9 cellular contexts compared by ENCODE assay signal in the genomic region with DNA sequence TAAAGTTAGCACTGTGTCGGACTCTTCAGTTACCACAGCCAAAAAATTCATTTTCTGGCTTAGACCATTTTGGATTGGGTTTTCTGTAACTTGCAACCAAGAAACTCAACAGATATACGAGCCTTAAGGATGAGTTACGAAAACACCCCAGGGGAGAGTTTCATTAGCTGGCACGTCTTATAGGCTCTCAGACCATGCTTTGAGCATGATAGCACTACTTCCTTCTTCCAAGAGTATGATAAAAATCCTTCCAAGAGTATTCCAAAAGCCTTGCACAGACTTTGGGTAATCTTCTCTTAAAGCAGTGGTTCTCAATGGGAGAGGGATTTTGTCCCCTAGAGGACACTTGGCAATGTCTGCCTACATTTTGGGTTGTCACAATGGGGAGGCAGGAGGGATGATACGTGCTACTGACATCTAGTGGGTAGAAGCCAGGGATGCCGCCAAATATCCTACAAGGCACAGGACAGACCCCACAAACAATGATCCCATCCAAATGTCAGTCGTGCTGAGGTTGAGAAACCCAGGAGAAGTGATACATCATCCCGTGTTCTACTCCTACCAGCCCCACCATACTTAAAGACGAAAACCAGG.
DNase-seq lines count a peak whose midpoint lies in the region; ATAC-seq, FAIRE-seq and TF ChIP-seq lines count a peak whose summit lies in the region.
"Had no signal": no experiment of that assay in that cellular context is flagged by ENCODE, and none has a peak within 500 bp of the region (broad histone marks: within the 10 kb centered on the region; RNA-seq: fewer than 3 reads in every experiment).

No MANE protein-coding gene starts in this region.

- no peaks in the 10 kb centered on the region for H3K27me3 ChIP-seq in HepG2 (ENCODE audit: control insufficient read depth in 1 of 2, insufficient read depth in 2 of 2, low read length in 2 of 2)
- H3K27me3 ChIP-seq: tibial nerve had no signal

- no peaks in the 10 kb centered on the region for H3K9me3 ChIP-seq in HepG2 (ENCODE audit: low read length)
- H3K9me3 ChIP-seq: tibial nerve had no signal

- TF ChIP-seq CTCF in astrocyte of the cerebellum (IDR thresholded peaks at IDR 0.05; ENCODE audit: low read depth, low read length, missing control alignments), result peak; percentile 39
- TF ChIP-seq CTCF in HepG2 (CRISPR knock-in tag; IDR thresholded peaks at IDR 0.05), result peak; percentile 33

- no peak overlapping the region for H3K4me2 ChIP-seq in HepG2 (ENCODE audit: low read depth, low read length)

- intact Hi-C loops in HepG2 (cut with micrococcal nuclease; ENCODE audit: unreplicated experiment), result no loop called here

- no peaks in the 10 kb centered on the region for H3K36me3 ChIP-seq in HepG2 (replicated peaks in 1 of 2; ENCODE audit: control insufficient read depth in 1 of 2, insufficient read depth in 2 of 2, low read length in 2 of 2)

- no peaks in the 10 kb centered on the region for H3K79me2 ChIP-seq in HepG2 (ENCODE audit: insufficient read depth, low read length)

- POLR2A ChIA-PET in HepG2 (lab: Yijun Ruan, JAX), result no interaction called here

- no peak for TF ChIP-seq EP300 in HepG2 (IDR thresholded peaks at IDR 0.05; ENCODE audit: low read depth in 2 of 2, low read length in 2 of 2)
- no peak for TF ChIP-seq EP300 in HepG2 (CRISPR knock-in tag; IDR thresholded peaks at IDR 0.05; ENCODE audit: borderline replicate concordance)

- H3K4me3 ChIP-seq in Jurkat, Clone E6-1 (ENCODE audit: low read length), result no peak overlapping the region
- H3K4me3 ChIP-seq in astrocyte of the cerebellum (ENCODE audit: low read depth, low read length) (no peak overlapping the region), HepG2 (replicated peaks in 1 of 3; ENCODE audit: insufficient read depth in 1 of 3, low read depth in 2 of 3, low read length in 3 of 3) (no peak overlapping the region)
- H3K4me3 ChIP-seq: tibial nerve had no signal

- FAIRE-seq in HepG2 (lab: Jason Lieb, UNC), result peak; percentile 61

- CTCF ChIA-PET in HepG2 (lab: Yijun Ruan, JAX; ENCODE audit: low intra/inter-chr PET ratio, low total read pairs), result no interaction called here

- H3K4me1 ChIP-seq in HepG2 (ENCODE audit: insufficient read depth, low read length), result no peaks in the 10 kb centered on the region

- DNase-seq in EL, result peak; percentile 26
- DNase-seq in Jurkat, Clone E6-1 (ENCODE audit: low read depth, low spot score), result peak; percentile 31
- no peak for DNase-seq in astrocyte of the cerebellum (ENCODE audit: low read depth)
- peak; percentile 13 for DNase-seq in HepG2 (ENCODE audit: low spot score)
- no peak for DNase-seq in HuH-7 (ENCODE audit: low spot score)
- no peak for DNase-seq in activated CD4-positive, CD25-positive, alpha-beta regulatory T cell treated with anti-CD3 and anti-CD28 coated beads, Interleukin-2, amount 50 U/mL, for 72 hours
- no peak for DNase-seq in AG20443 (ENCODE audit: low spot score)

- TF ChIP-seq POLR2A in HepG2 (IDR thresholded peaks at IDR 0.05; ENCODE audit: insufficient read depth in 1 of 2, low read depth in 2 of 2, low read length in 2 of 2), result no peak

- in situ Hi-C loops in astrocyte of the cerebellum (cut with HindIII; ENCODE audit: low sequenced_read_pairs) (loop anchor here (25.0 kb wide), 1 partner anchor 438 kb away; a partner anchor contains a TSS), HepG2 (cut with HindIII; ENCODE audit: extremely low pct_ligation_motif_present, low pct_unique_long_range_greater_than_20kb) (loop anchor here (5.0 kb wide), 1 partner anchor 433 kb away; a partner anchor contains a TSS)

- 85% methylated on average over 9 of the region's 9 CpGs for WGBS in HepG2 (ENCODE audit: low lambda C conversion rate)

- ATAC-seq in HepG2 (peak; percentile 45), GM21786 (IDR thresholded peaks at IDR 0.05; ENCODE audit: unreplicated experiment) (no peak)

- no peaks in the 10 kb centered on the region for H4K20me1 ChIP-seq in HepG2 (ENCODE audit: insufficient read depth, low read length)

- H3K9ac ChIP-seq in HepG2 (ENCODE audit: insufficient read depth, low read depth, low read length), result no peak overlapping the region

- no peak for TF ChIP-seq RAD21 in HepG2 (CRISPR knock-in tag; IDR thresholded peaks at IDR 0.05)

- H2AFZ ChIP-seq in HepG2 (ENCODE audit: low read length), result no peak overlapping the region

- no TSS peak for BruUV-seq in HepG2 (replicated peaks; lab: Mats Ljungman, UMichigan)

- no peak overlapping the region for H3K27ac ChIP-seq in HepG2 (ENCODE audit: extremely low read length, insufficient read depth, low read length)

TF ChIP-seq in HepG2, 621 proteins besides CTCF, POLR2A, EP300 and RAD21:
- TF ChIP-seq KDM5A (IDR thresholded peaks at IDR 0.05; ENCODE audit: borderline replicate concordance, low read length), result no peak
- TF ChIP-seq STAG1 (CRISPR knock-in tag; IDR thresholded peaks at IDR 0.05), result peak; percentile 50
- no peak for TF ChIP-seq ZNF12 (CRISPR knock-in tag; IDR thresholded peaks at IDR 0.05)
- TF ChIP-seq PAF1 (CRISPR knock-in tag; IDR thresholded peaks at IDR 0.05), result no peak
- TF ChIP-seq, protein P1, sequence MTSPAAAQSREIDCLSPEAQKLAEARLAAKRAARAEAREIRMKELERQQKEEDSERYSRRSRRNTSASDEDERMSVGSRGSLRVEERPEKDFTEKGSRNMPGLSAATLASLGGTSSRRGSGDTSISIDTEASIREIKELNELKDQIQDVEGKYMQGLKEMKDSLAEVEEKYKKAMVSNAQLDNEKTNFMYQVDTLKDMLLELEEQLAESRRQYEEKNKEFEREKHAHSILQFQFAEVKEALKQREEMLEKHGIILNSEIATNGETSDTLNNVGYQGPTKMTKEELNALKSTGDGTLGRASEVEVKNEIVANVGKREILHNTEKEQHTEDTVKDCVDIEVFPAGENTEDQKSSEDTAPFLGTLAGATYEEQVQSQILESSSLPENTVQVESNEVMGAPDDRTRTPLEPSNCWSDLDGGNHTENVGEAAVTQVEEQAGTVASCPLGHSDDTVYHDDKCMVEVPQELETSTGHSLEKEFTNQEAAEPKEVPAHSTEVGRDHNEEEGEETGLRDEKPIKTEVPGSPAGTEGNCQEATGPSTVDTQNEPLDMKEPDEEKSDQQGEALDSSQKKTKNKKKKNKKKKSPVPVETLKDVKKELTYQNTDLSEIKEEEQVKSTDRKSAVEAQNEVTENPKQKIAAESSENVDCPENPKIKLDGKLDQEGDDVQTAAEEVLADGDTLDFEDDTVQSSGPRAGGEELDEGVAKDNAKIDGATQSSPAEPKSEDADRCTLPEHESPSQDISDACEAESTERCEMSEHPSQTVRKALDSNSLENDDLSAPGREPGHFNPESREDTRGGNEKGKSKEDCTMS (CRISPR knock-in tag; conservative IDR thresholded peaks at IDR 0.05), result no peak

Comparison
In these comparisons a context has a peak if more than half of its experiments do, and no peak if none do; other contexts are left out.
1. DNase-seq: peak in EL (single experiment), Jurkat, Clone E6-1 (single experiment) and HepG2 (single experiment); none in astrocyte of the cerebellum (single experiment), HuH-7 (single experiment), activated CD4-positive, CD25-positive, alpha-beta regulatory T cell treated with anti-CD3 and anti-CD28 coated beads, Interleukin-2, amount 50 U/mL, for 72 hours (single experiment) and AG20443 (single experiment).